Comparison of ENCODE assay signal across 12 cellular contexts in the genomic region with DNA sequence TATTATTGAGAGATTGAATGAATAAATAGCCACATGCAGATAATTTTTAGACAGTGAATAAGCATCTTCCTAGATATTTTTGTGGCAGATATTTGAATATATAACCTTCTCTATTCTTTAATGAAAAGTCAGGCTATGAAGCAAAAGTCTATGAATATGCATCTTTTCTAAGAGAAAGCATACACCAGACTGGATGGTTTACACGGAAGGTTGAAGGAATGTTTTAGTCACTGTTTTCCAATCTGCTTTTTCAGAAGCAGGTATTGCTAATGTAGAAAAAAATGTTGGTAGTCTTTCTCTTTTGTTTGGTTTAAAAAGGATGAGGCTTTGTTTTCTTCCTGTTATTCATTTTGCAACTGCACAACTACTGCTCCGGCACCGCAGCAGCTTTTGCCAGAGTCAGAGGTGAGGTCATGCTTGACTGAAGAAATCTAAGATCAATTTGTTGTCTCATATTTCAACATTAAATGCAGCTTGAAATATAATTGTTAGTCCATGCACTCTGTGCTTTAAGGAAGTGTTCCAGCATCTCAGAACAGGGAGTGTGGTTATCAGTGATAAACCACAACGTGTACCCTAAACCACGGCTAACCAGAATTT.
DNase-seq lines count a peak whose midpoint lies in the region; ATAC-seq and TF ChIP-seq lines count a peak whose summit lies in the region.
"Had no signal": no experiment of that assay in that cellular context is flagged by ENCODE, and none has a peak within 500 bp of the region (broad histone marks: within the 10 kb centered on the region; RNA-seq: fewer than 3 reads in every experiment).

No MANE protein-coding gene starts in this region.

- peaks cover 0 to 4% of the 10 kb centered on the region in 2 donors for H3K36me3 Mint-ChIP-seq in activated naive CD4-positive, alpha-beta T cell treated with anti-CD3 and anti-CD28 coated beads, Interleukin-2, amount 50 U/mL, for 72 hours
- H3K36me3 Mint-ChIP-seq: activated naive CD8-positive, alpha-beta T cell treated with anti-CD3 and anti-CD28 coated beads for 36 hours had no signal

- H3K9ac ChIP-seq in OCI-LY3 (ENCODE audit: low read length), result no peak overlapping the region

- DNase-seq in AG08395 (ENCODE audit: low spot score), result peak; percentile 5
- peak; percentile 64 for DNase-seq in M059J (ENCODE audit: low read depth)
- DNase-seq in fibroblast of mammary gland (ENCODE audit: low read depth), result peak; percentile 49
- no peak for DNase-seq in activated CD8-positive, alpha-beta memory T cell treated with anti-CD3 and anti-CD28 coated beads, Interleukin-2, amount 50 U/mL, for 48 hours
- no peak for DNase-seq in activated CD4-positive, CD25-positive, alpha-beta regulatory T cell (lab: John Stamatoyannopoulos, UW)
- DNase-seq in activated naive CD4-positive, alpha-beta T cell treated with anti-CD3 and anti-CD28 coated beads, Interleukin-2, amount 50 U/mL, for 72 hours (ENCODE audit: low spot score in 2 of 2), result no peak
- DNase-seq: activated naive CD8-positive, alpha-beta T cell treated with anti-CD3 and anti-CD28 coated beads for 36 hours; WERI-Rb-1 had no signal

- ATAC-seq in GM21737 (IDR thresholded peaks at IDR 0.05; ENCODE audit: unreplicated experiment), result no peak
- no peak for ATAC-seq in activated naive CD4-positive, alpha-beta T cell treated with anti-CD3 and anti-CD28 coated beads, Interleukin-2, amount 50 U/mL, for 72 hours
- ATAC-seq: HCT116 had no signal

- H2AFZ ChIP-seq in OCI-LY3 (ENCODE audit: low read depth, low read length), result peak overlapping the region; percentile 7; the same call in 1 of the 2 replicates

- H3K79me2 ChIP-seq in OCI-LY3 (ENCODE audit: low read length), result no peaks in the 10 kb centered on the region

- H3K4me2 ChIP-seq in OCI-LY3 (ENCODE audit: low read length), result peak overlapping the region; percentile 48

- H3K4me3 ChIP-seq in OCI-LY3 (ENCODE audit: low read length) (peak overlapping the region; percentile 23; the same call in 1 of the 2 replicates), fibroblast of mammary gland (ENCODE audit: control insufficient read depth, low read depth, low read length) (no peak overlapping the region)

- H3K27me3 ChIP-seq in OCI-LY3 (ENCODE audit: low read depth, low read length), result no peaks in the 10 kb centered on the region

- peaks cover 34% of the 10 kb centered on the region for H3K4me1 ChIP-seq in OCI-LY3 (ENCODE audit: low read length)

- no peak overlapping the region for H3K27ac ChIP-seq in OCI-LY3 (ENCODE audit: low read length)
- H3K27ac ChIP-seq: WERI-Rb-1 had no signal

- H3K36me3 ChIP-seq in OCI-LY3 (replicated peaks; ENCODE audit: low read depth, low read length), result no peaks in the 10 kb centered on the region
- H3K36me3 ChIP-seq: WERI-Rb-1 had no signal

- no peaks in the 10 kb centered on the region for H3K9me3 ChIP-seq in OCI-LY3 (ENCODE audit: insufficient read depth, low read length)

- H4K20me1 ChIP-seq in OCI-LY3 (ENCODE audit: insufficient read depth, low read length), result no peaks in the 10 kb centered on the region

- TF ChIP-seq CTCF in OCI-LY3 (IDR thresholded peaks at IDR 0.05; ENCODE audit: low read depth, low read length) (no peak), fibroblast of mammary gland (conservative IDR thresholded peaks at IDR 0.05; ENCODE audit: control insufficient read depth, insufficient read depth, low read depth, low read length) (no peak)

- H3K9me3 Mint-ChIP-seq in activated naive CD4-positive, alpha-beta T cell treated with anti-CD3 and anti-CD28 coated beads, Interleukin-2, amount 50 U/mL, for 72 hours, result peaks cover 19 to 23% of the 10 kb centered on the region in 2 donors

- H3K27ac Mint-ChIP-seq in activated naive CD4-positive, alpha-beta T cell treated with anti-CD3 and anti-CD28 coated beads, Interleukin-2, amount 50 U/mL, for 72 hours, result no peak overlapping the region
- H3K27ac Mint-ChIP-seq: activated naive CD8-positive, alpha-beta T cell treated with anti-CD3 and anti-CD28 coated beads for 36 hours; progenitor cell of endocrine pancreas had no signal

Comparison
In these comparisons a context has a peak if more than half of its experiments do, and no peak if none do; other contexts are left out.
1. DNase-seq: peak in AG08395 (single experiment), M059J (single experiment) and fibroblast of mammary gland (single experiment); none in activated CD8-positive, alpha-beta memory T cell treated with anti-CD3 and anti-CD28 coated beads, Interleukin-2, amount 50 U/mL, for 48 hours (single experiment), activated CD4-positive, CD25-positive, alpha-beta regulatory T cell (0 of 4) and activated naive CD4-positive, alpha-beta T cell treated with anti-CD3 and anti-CD28 coated beads, Interleukin-2, amount 50 U/mL, for 72 hours (0 of 2).